ENCODE assay signal across 8 cellular contexts in the genomic region with DNA sequence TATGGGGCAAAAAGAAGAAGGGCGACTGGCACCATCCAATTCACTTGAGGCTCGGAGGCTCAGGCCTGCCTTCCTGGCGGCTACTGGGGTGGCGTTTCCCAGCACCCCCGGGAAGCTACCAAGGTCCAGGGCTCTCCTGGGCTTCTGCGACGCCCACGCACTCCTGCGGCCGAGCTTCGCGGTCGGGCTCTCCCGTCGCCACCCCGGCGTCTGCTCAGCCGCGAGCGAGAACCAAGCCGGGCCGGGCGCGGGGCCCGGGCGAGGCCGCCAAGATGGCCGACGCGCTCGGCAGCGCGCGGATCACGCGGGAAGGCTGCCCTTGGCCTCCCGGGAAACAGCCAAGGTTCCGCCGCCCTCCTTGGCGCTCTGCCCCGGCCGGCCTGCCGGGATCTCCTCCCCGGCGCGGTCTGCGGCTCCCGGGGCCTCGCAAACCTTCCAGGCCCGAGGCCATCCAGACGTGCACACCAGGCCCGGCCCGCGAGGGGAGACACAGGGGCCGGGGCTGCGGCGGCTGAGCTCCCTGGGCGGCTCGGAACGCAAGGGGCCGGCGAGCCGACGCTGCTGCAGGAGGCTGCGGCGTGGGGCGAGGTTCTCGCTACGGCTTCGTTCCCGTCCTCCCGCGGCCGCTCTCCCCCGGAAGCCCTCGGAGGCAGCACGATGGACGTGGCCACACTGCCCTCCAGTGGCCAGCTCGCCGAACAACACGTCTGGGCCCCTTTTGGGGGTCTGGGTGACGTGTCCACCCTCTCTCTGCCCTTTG. TPM values are rescaled to one million over a fixed set of nuclear protein-coding genes. Genes with fewer than 3 reads are reported as not detected.
A peak's percentile ranks its signal among the peaks of the same experiment; 100 is the strongest.
DNase-seq lines count a peak whose midpoint lies in the region; ATAC-seq and TF ChIP-seq lines count a peak whose summit lies in the region.

No MANE protein-coding gene starts in this region.

- peaks cover 22% of the 10 kb centered on the region for H3F3A ChIP-seq in PC-9 (ENCODE audit: insufficient read depth, low read depth)

- TF ChIP-seq CTCF in PC-9 (conservative IDR thresholded peaks at IDR 0.05) (peak; percentile 98), esophagus squamous epithelium (IDR thresholded peaks at IDR 0.05) (peak; percentile 94 to 99 (median 97))

- peaks cover 44 to 60% (median 46%) of the 10 kb centered on the region in 3 donors for H3K4me1 Mint-ChIP-seq in IgD-negative memory B cell
- peaks cover 69% of the 10 kb centered on the region for H3K4me1 Mint-ChIP-seq in activated T-cell treated with anti-CD3 and anti-CD28 coated beads, Interleukin-2, amount 50 U/mL, for 72 hours (ENCODE audit: low read depth)
- H3K4me1 Mint-ChIP-seq in naive B cell, result peaks cover 48 to 90% (median 67%) of the 10 kb centered on the region in 3 donors
- H3K4me1 Mint-ChIP-seq in stimulated activated effector memory CD8-positive, alpha-beta T cell treated with anti-CD3 and anti-CD28 coated beads, Interleukin-12 subunit alpha, Interleukin-12 subunit beta, amount 100 ng/mL, for 72 hours, result peaks cover 77% of the 10 kb centered on the region

- H3K27ac ChIP-seq in PC-9 (peak overlapping the region; percentile 81), esophagus squamous epithelium (peak overlapping the region; percentile 93 to 99 (median 97))

- no peaks in the 10 kb centered on the region for H3K9me2 ChIP-seq in PC-9 (ENCODE audit: insufficient read depth)

- H3K4me3 ChIP-seq in PC-9, result peak overlapping the region; percentile 57
- peak overlapping the region; percentile 40 to 77 (median 53) for H3K4me3 ChIP-seq in esophagus squamous epithelium

- H3K36me3 ChIP-seq in PC-9 (ENCODE audit: low read depth), result no peaks in the 10 kb centered on the region
- H3K36me3 ChIP-seq in esophagus squamous epithelium, result no peaks in the 10 kb centered on the region

- H3K4me2 ChIP-seq in PC-9, result peak overlapping the region; percentile 83

- H3K9me3 Mint-ChIP-seq in IgD-negative memory B cell (no peaks in the 10 kb centered on the region), naive B cell (no peaks in the 10 kb centered on the region)
- no peaks in the 10 kb centered on the region for H3K9me3 Mint-ChIP-seq in activated T-cell treated with anti-CD3 and anti-CD28 coated beads, Interleukin-2, amount 50 U/mL, for 72 hours
- H3K9me3 Mint-ChIP-seq in stimulated activated effector memory CD8-positive, alpha-beta T cell treated with anti-CD3 and anti-CD28 coated beads, Interleukin-12 subunit alpha, Interleukin-12 subunit beta, amount 100 ng/mL, for 72 hours, result no peaks in the 10 kb centered on the region

- BruUV-seq in PC-9 (replicated peaks; lab: Mats Ljungman, UMichigan), result no TSS peak

- ATAC-seq in GM21528 (IDR thresholded peaks at IDR 0.05; ENCODE audit: low FRiP score, unreplicated experiment) (peak; percentile 46), naive B cell (ENCODE audit: low read depth in 2 of 2) (peak; percentile 70 to 73)
- peak; percentile 81 to 86 for ATAC-seq in activated T-cell treated with anti-CD3 and anti-CD28 coated beads, Interleukin-2, amount 50 U/mL, for 72 hours (replicated peaks in 1 of 2)
- ATAC-seq in stimulated activated effector memory CD8-positive, alpha-beta T cell treated with anti-CD3 and anti-CD28 coated beads, Interleukin-12 subunit alpha, Interleukin-12 subunit beta, amount 100 ng/mL, for 72 hours, result peak; percentile 86

- peaks cover 9% of the 10 kb centered on the region for H3K79me2 ChIP-seq in PC-9 (ENCODE audit: low read depth)

- peak; percentile 49 for DNase-seq in DMS114 treated with DMSO at 0.1 percent for 48 hours (lab: John Stamatoyannopoulos, UW; ENCODE audit: unreplicated experiment)
- DNase-seq in PC-9, result peak; percentile 69 to 92
- peak; percentile 91 to 96 for DNase-seq in activated T-cell treated with anti-CD3 and anti-CD28 coated beads, Interleukin-2, amount 50 U/mL, for 72 hours
- peak; percentile 51 for DNase-seq in esophagus squamous epithelium (lab: John Stamatoyannopoulos, UW)
- peak; percentile 90 for DNase-seq in naive B cell
- DNase-seq in stimulated activated effector memory CD8-positive, alpha-beta T cell treated with anti-CD3 and anti-CD28 coated beads, Interleukin-12 subunit alpha, Interleukin-12 subunit beta, amount 100 ng/mL, for 72 hours (ENCODE audit: low spot score in 2 of 2), result peak; percentile 98

- H3K9me3 ChIP-seq in PC-9 (ENCODE audit: insufficient read depth, low read depth), result no peaks in the 10 kb centered on the region
- no peaks in the 10 kb centered on the region for H3K9me3 ChIP-seq in esophagus squamous epithelium

- peaks cover 50% of the 10 kb centered on the region for H3K4me1 ChIP-seq in PC-9 (replicated peaks; ENCODE audit: insufficient read depth)
- peaks cover 47 to 93% (median 55%) of the 10 kb centered on the region in 3 donors for H3K4me1 ChIP-seq in esophagus squamous epithelium

- H3K36me3 Mint-ChIP-seq in IgD-negative memory B cell, result no peaks in the 10 kb centered on the region
- H3K36me3 Mint-ChIP-seq in activated T-cell treated with anti-CD3 and anti-CD28 coated beads, Interleukin-2, amount 50 U/mL, for 72 hours (ENCODE audit: insufficient read depth in 2 of 2), result no peaks in the 10 kb centered on the region
- no peaks in the 10 kb centered on the region for H3K36me3 Mint-ChIP-seq in naive B cell
- no peaks in the 10 kb centered on the region for H3K36me3 Mint-ChIP-seq in stimulated activated effector memory CD8-positive, alpha-beta T cell treated with anti-CD3 and anti-CD28 coated beads, Interleukin-12 subunit alpha, Interleukin-12 subunit beta, amount 100 ng/mL, for 72 hours

- H3K27ac Mint-ChIP-seq in IgD-negative memory B cell (peak overlapping the region; percentile 87 to 97 (median 95)), naive B cell (peak overlapping the region; percentile 91 to 100 (median 98))
- H3K27ac Mint-ChIP-seq in activated T-cell treated with anti-CD3 and anti-CD28 coated beads, Interleukin-2, amount 50 U/mL, for 72 hours, result peak overlapping the region; percentile 93
- H3K27ac Mint-ChIP-seq in stimulated activated effector memory CD8-positive, alpha-beta T cell treated with anti-CD3 and anti-CD28 coated beads, Interleukin-12 subunit alpha, Interleukin-12 subunit beta, amount 100 ng/mL, for 72 hours, result peak overlapping the region; percentile 93

- H3K4me3 Mint-ChIP-seq in IgD-negative memory B cell (peak overlapping the region; percentile 83 to 93 (median 88)), naive B cell (peak overlapping the region; percentile 80 to 94 (median 89))
- H3K4me3 Mint-ChIP-seq in activated T-cell treated with anti-CD3 and anti-CD28 coated beads, Interleukin-2, amount 50 U/mL, for 72 hours, result peak overlapping the region; percentile 74 to 86
- peak overlapping the region; percentile 76 for H3K4me3 Mint-ChIP-seq in stimulated activated effector memory CD8-positive, alpha-beta T cell treated with anti-CD3 and anti-CD28 coated beads, Interleukin-12 subunit alpha, Interleukin-12 subunit beta, amount 100 ng/mL, for 72 hours

- TF ChIP-seq POLR2A in esophagus squamous epithelium (IDR thresholded peaks at IDR 0.05), result peak in 2 of 4 donors; percentile 32 to 78

- H3K27me3 ChIP-seq in PC-9 (ENCODE audit: insufficient read depth, low read depth) (no peaks in the 10 kb centered on the region), esophagus squamous epithelium (no peaks in the 10 kb centered on the region)

- CTCF ChIA-PET in PC-9 (lab: Charles Lee), result interaction anchor here (0.6 to 1.6 kb wide), 13 partner anchors 9 to 932 kb away, joined by 3 to 7 read pairs (median 3); no protein-coding TSS in a partner anchor

- WGBS in esophagus squamous epithelium, 2 donors, result 3 to 5% methylated on average over 4 to 6 of the region's 82 CpGs

- no peaks in the 10 kb centered on the region for H4K20me1 ChIP-seq in PC-9 (ENCODE audit: insufficient read depth)

- no peaks in the 10 kb centered on the region for H3K27me3 Mint-ChIP-seq in IgD-negative memory B cell
- H3K27me3 Mint-ChIP-seq in activated T-cell treated with anti-CD3 and anti-CD28 coated beads, Interleukin-2, amount 50 U/mL, for 72 hours (ENCODE audit: low read depth), result no peaks in the 10 kb centered on the region
- no peaks in the 10 kb centered on the region for H3K27me3 Mint-ChIP-seq in naive B cell

- POLR2A ChIA-PET in PC-9 (lab: Charles Lee; ENCODE audit: unreplicated experiment), result interaction anchor here (0.6 to 0.7 kb wide), 3 partner anchors 29 to 509 kb away, joined by 3 to 13 read pairs (median 4); no protein-coding TSS in a partner anchor

- H2AFZ ChIP-seq in PC-9, result peak overlapping the region; percentile 86

- intact Hi-C loops in PC-9 (cut with micrococcal nuclease; ENCODE audit: unreplicated experiment), result loop anchor here (1.0 to 5.0 kb wide), 8 partner anchors 23 to 980 kb away; a partner anchor contains a TSS
- intact Hi-C loops in esophagus squamous epithelium (cut with DNase I), result loop anchor here (10.0 kb wide), 1 partner anchor 562 kb away; no protein-coding TSS in a partner anchor

RNA-seq across cellular contexts. Expression of a gene that starts 23.5 kb away (rescaled TPM):
- polyA plus RNA-seq in IgD-negative memory B cell, result 275 TPM
- 179 and 237 TPM in 2 replicates for total RNA-seq in PC-9 (2021)
- total RNA-seq in activated T-cell treated with anti-CD3 and anti-CD28 coated beads, Interleukin-2, amount 50 U/mL, for 72 hours, result 10 to 100 TPM; 95.0 TPM
- 100 to 1,000 TPM in 3 of 4 donors, 10 to 100 TPM in 1; 75.4 to 364 (median 152) TPM for total RNA-seq in esophagus squamous epithelium
- polyA plus RNA-seq in naive B cell (ENCODE audit: low read depth in 6 of 6), result 100 to 1,000 TPM in 5 of 6 donors, 10 to 100 TPM in 1; 99.2 to 447 (median 302) TPM

Comparison
In these comparisons a context has a peak if more than half of its experiments do, and no peak if none do; other contexts are left out.
1. Peak in every context shown above with its lines: DNase-seq, ATAC-seq, H3K4me3 ChIP-seq and H3K27ac ChIP-seq.